In the genomic region with DNA sequence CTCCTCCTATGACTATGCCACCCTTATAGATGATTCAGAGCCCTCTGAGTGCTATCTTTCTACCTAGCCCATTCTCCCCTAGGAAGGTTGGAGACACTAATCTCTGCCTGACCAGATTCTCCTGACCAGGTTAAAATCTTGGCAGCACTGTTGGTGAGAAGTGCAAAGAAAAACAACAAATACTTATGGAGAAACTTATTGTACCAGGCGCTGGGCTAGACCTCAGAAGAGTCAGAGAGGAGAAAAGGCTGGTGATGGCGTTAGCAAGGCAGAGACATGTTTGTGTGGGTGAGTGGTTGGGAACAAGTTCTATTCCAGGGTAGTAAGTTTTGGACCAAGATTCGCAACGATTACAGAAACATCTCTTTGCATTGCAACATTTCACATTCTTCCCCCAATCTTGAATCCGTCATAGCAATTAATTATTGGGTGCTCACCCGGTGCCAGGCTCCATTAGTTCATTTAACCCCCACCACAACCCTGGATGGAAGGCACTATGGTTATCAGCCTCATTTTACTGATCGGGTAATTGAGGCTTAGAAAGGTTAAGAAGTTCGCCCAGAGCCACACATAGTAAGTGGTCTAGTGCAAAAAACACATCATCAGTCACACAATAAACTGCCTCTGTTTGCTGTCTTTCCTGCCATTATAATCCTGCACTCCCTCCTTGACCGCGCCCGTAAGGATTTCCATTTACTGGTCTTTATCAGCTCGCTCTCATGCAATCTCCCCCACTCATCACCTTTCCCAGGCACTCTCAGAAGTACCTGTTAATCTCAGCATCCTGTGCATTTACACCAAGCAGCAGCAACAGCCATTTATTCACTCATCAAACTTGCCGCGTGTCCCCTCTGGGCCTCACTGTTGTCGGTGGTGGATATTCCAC, we compare ENCODE assay signal across 8 cellular contexts. TPM values are rescaled to one million over a fixed set of nuclear protein-coding genes. Genes with fewer than 3 reads are reported as not detected.
DNase-seq lines count a peak whose midpoint lies in the region; ATAC-seq and TF ChIP-seq lines count a peak whose summit lies in the region.

No MANE protein-coding gene starts in this region.

- H3K36me3 Mint-ChIP-seq in CD4-positive, CD25-positive, alpha-beta regulatory T cell, result no peaks in the 10 kb centered on the region

- H3K27ac Mint-ChIP-seq in CD4-positive, CD25-positive, alpha-beta regulatory T cell, result peak overlapping the region; percentile 5 to 67 (median 65)

- H3K36me3 ChIP-seq in CD4-positive, CD25-positive, alpha-beta regulatory T cell (ENCODE audit: control insufficient read depth, insufficient read depth, low read length), result no peaks in the 10 kb centered on the region
- no peaks in the 10 kb centered on the region for H3K36me3 ChIP-seq in neutrophil
- no peaks in the 10 kb centered on the region for H3K36me3 ChIP-seq in H7 (replicated peaks; ENCODE audit: control insufficient read depth, insufficient read depth, low read length)

- ATAC-seq in CD4-positive, CD25-positive, alpha-beta regulatory T cell (ENCODE audit: low read depth in 2 of 2), result no peak
- ATAC-seq in HG03457 (IDR thresholded peaks at IDR 0.05; ENCODE audit: unreplicated experiment), result no peak

- H3K4me3 ChIP-seq in CD4-positive, CD25-positive, alpha-beta regulatory T cell (ENCODE audit: low read depth, low read length), result peak overlapping the region; percentile 51
- peak overlapping the region; percentile 37 for H3K4me3 ChIP-seq in NB4 (ENCODE audit: low read depth, low read length)
- peak overlapping the region; percentile 72 to 83 for H3K4me3 ChIP-seq in neutrophil (ENCODE audit: low read depth in 1 of 2, low read length in 1 of 2)
- no peak overlapping the region for H3K4me3 ChIP-seq in H7 (ENCODE audit: insufficient read depth, low read depth, low read length)

- peaks cover 0 to 21% (median 18%) of the 10 kb centered on the region in 4 donors for H3K4me1 Mint-ChIP-seq in CD4-positive, CD25-positive, alpha-beta regulatory T cell

- no peaks in the 10 kb centered on the region for H3K27me3 ChIP-seq in CD4-positive, CD25-positive, alpha-beta regulatory T cell (ENCODE audit: control insufficient read depth, insufficient read depth, low read length)
- peaks cover 10% of the 10 kb centered on the region for H3K27me3 ChIP-seq in neutrophil
- H3K27me3 ChIP-seq in H7 (ENCODE audit: control insufficient read depth, insufficient read depth, low read length), result peaks cover 4% of the 10 kb centered on the region

- H3K9me3 Mint-ChIP-seq in CD4-positive, CD25-positive, alpha-beta regulatory T cell, result peaks cover 0 to 2% (median 0%) of the 10 kb centered on the region in 7 donors

- H3K4me1 ChIP-seq in CD4-positive, CD25-positive, alpha-beta regulatory T cell (ENCODE audit: control insufficient read depth, insufficient read depth, low read length, poor library complexity, severe bottlenecking), result peaks cover 14% of the 10 kb centered on the region
- peaks cover 8 to 17% of the 10 kb centered on the region in 2 experiments for H3K4me1 ChIP-seq in neutrophil (ENCODE audit: control insufficient read depth in 1 of 2, insufficient read depth in 1 of 2, low read depth in 1 of 2, low read length in 1 of 2)

- no peak for DNase-seq in CD4-positive, CD25-positive, alpha-beta regulatory T cell
- DNase-seq in NB4 (ENCODE audit: low read depth) (no peak), H7 (no peak), NCI-H510A treated with DMSO at 0.1 percent for 48 hours (lab: John Stamatoyannopoulos, UW) (no peak), NCI-H1694 (lab: John Stamatoyannopoulos, UW) (no peak)

- TF ChIP-seq POLR2A in NB4 (IDR thresholded peaks at IDR 0.05; ENCODE audit: extremely low read depth, insufficient read length), result no peak

- peaks cover 15% of the 10 kb centered on the region for H3K27me3 Mint-ChIP-seq in CD4-positive, CD25-positive, alpha-beta regulatory T cell

- H3K4me3 Mint-ChIP-seq in CD4-positive, CD25-positive, alpha-beta regulatory T cell, result peak overlapping the region; percentile 86 to 93 (median 90)

- TF ChIP-seq CTCF in NB4 (IDR thresholded peaks at IDR 0.05; ENCODE audit: low read depth, low read length) (no peak), neutrophil (IDR thresholded peaks at IDR 0.05) (no peak)

- H3K9me3 ChIP-seq in CD4-positive, CD25-positive, alpha-beta regulatory T cell (ENCODE audit: control insufficient read depth in 2 of 2, low read length in 2 of 2), result no peaks in the 10 kb centered on the region
- H3K9me3 ChIP-seq in neutrophil, result no peaks in the 10 kb centered on the region

- peak overlapping the region; percentile 7 for H3K27ac ChIP-seq in CD4-positive, CD25-positive, alpha-beta regulatory T cell (ENCODE audit: insufficient read depth, low read length, poor library complexity, severe bottlenecking)
- H3K27ac ChIP-seq in cingulate gyrus (ENCODE audit: low read depth, low read length) (peak overlapping the region; percentile 80), neutrophil (peak overlapping the region; percentile 83)

RNA-seq across cellular contexts. Expression of a gene that starts 0.7 kb away (rescaled TPM):
- total RNA-seq in CD4-positive, CD25-positive, alpha-beta regulatory T cell, result 5.4 TPM
- 10 to 100 TPM; 19.2 to 31.0 (median 27.2) TPM for polyA plus RNA-seq in CD4-positive, CD25-positive, alpha-beta regulatory T cell
- total RNA-seq in H7 (2014; rRNA removed; shearing (Covaris generic)), result 153 and 157 TPM in 2 replicates

Comparison
In these comparisons a context has a peak if more than half of its experiments do, and no peak if none do; other contexts are left out.
1. H3K27ac ChIP-seq: peak in every context shown above with its lines; median percentile 83 in neutrophil; 80 in cingulate gyrus; 7 in CD4-positive, CD25-positive, alpha-beta regulatory T cell.
2. RNA of a gene that starts 0.7 kb away (total RNA-seq): 153 to 157 TPM in H7; 5.4 TPM in CD4-positive, CD25-positive, alpha-beta regulatory T cell (single experiment); every median in the first group is over 10 times any median in the second.